Comparison of ENCODE assay signal across 22 cellular contexts in genomic region chr7:7454000-7454399, GRCh38.
"Had no signal": no experiment of that assay in that cellular context is flagged by ENCODE, and none has a peak within 500 bp of the region (broad histone marks: within the 10 kb centered on the region; RNA-seq: fewer than 3 reads in every experiment).

No MANE protein-coding gene starts in this region.

- H3K4me3 ChIP-seq: SJCRH30 had no signal

- ATAC-seq: Panc1, PC-3, SK-N-SH treated with all-trans-retinoic acid at 6 μM for 48 hours had no signal

- H3K27me3 ChIP-seq: SJCRH30 had no signal

- H3K27ac ChIP-seq: RWPE1, SJCRH30 had no signal

- H3K4me1 ChIP-seq: SJCRH30 had no signal

- DNase-seq: Karpas-422; KG1; MM.1S; NCI-H1436; NCI-H187; NCI-H2029; NCI-H2081 treated with DMSO at 0.1 percent for 48 hours; NCI-H2171; NCI-H226; NCI-H446; NCI-H510A; NCI-H524 treated with DMSO at 0.1 percent for 48 hours; NCI-H69; NCI-H774; NK-92 treated with Interleukin-12 subunit alpha and Interleukin-12 subunit beta, amount 100 ng/mL, for 24 hours; PC-3; SHP77; SJCRH30; T-helper 1 cell had no signal

- H3K36me3 ChIP-seq: SJCRH30 had no signal
